In genomic region chr11:66337103-66337899, GRCh38 we compare ENCODE assay signal across 9 cellular contexts.
DNase-seq lines count a peak whose midpoint lies in the region; ATAC-seq and TF ChIP-seq lines count a peak whose summit lies in the region.
"Had no signal": no experiment of that assay in that cellular context is flagged by ENCODE, and none has a peak within 500 bp of the region (broad histone marks: within the 10 kb centered on the region; RNA-seq: fewer than 3 reads in every experiment).

No MANE protein-coding gene starts in this region.

- DNase-seq in NCI-H1694 treated with DMSO at 0.1 percent for 48 hours (lab: John Stamatoyannopoulos, UW), result peak; percentile 30
- DNase-seq in NCI-H1694 (lab: John Stamatoyannopoulos, UW), result no peak
- peak; percentile 37 for DNase-seq in T1000 (lab: John Stamatoyannopoulos, UW)
- peak; percentile 53 for DNase-seq in fibroblast of mammary gland (ENCODE audit: low read depth)
- DNase-seq in activated CD8-positive, alpha-beta memory T cell treated with anti-CD3 and anti-CD28 coated beads, Interleukin-2, amount 50 U/mL, for 48 hours, result no peak
- DNase-seq in HPDE6-E6E7 (ENCODE audit: extremely low spot score), result no peak
- DNase-seq: MM.1S had no signal

- no peak for TF ChIP-seq CTCF in fibroblast of mammary gland (conservative IDR thresholded peaks at IDR 0.05; ENCODE audit: control insufficient read depth, insufficient read depth, low read depth, low read length)

- peak overlapping the region in 20 of 21 experiments; percentile 66 to 96 (median 89) for H3K27ac ChIP-seq in skin epidermis

- no peak for ATAC-seq in HG03175 (IDR thresholded peaks at IDR 0.05; ENCODE audit: unreplicated experiment)

- H3K4me3 ChIP-seq in fibroblast of mammary gland (ENCODE audit: control insufficient read depth, low read depth, low read length), result no peak overlapping the region
- H3K4me3 ChIP-seq in skin epidermis, result peak overlapping the region in 4 of 7 experiments; percentile 39 to 60 (median 50)

Comparison
In these comparisons a context has a peak if more than half of its experiments do, and no peak if none do; other contexts are left out.
1. DNase-seq: peak in NCI-H1694 treated with DMSO at 0.1 percent for 48 hours (single experiment), T1000 (single experiment) and fibroblast of mammary gland (single experiment); none in NCI-H1694 (single experiment), activated CD8-positive, alpha-beta memory T cell treated with anti-CD3 and anti-CD28 coated beads, Interleukin-2, amount 50 U/mL, for 48 hours (single experiment) and HPDE6-E6E7 (single experiment).